In the genomic region with DNA sequence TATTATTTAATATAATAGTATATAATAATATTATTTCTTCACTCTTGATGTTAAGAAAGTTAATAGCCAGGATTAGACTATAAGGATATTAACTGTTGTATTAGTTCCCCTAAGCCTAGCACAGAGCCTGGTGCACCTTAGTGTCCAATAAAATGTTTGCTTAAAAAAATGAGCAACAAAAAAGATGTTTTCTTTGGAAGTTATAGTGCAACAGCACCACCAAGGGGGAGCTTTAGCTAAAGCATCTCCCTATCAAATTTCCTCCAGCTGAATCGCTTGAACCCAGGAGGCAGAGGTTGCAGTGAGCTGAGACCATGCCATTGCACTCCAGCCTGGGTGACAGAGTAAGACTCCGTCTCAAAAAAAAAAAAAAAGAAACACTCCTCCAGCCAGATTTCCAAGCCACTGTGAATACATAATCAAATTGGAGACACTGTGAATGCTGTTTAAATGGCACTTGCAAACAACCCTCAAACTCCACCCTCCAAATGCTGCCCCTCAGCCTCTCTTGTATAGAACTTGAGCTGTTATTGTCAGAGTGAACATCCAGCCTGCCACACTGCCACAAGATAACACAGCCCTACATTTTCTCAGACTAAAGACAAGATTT, we compare ENCODE assay signal across 8 cellular contexts.
A peak's percentile ranks its signal among the peaks of the same experiment; 100 is the strongest.
DNase-seq lines count a peak whose midpoint lies in the region; ATAC-seq and TF ChIP-seq lines count a peak whose summit lies in the region.

No MANE protein-coding gene starts in this region.

- no peaks in the 10 kb centered on the region for H3K27me3 Mint-ChIP-seq in WTC11 (ENCODE audit: low read depth)

- POLR2A ChIA-PET in WTC11 (lab: Charles Lee) = no interaction called here

- H3K27ac ChIP-seq in HL-60 (replicated peaks) = no peak overlapping the region

- H3K4me3 ChIP-seq in HL-60 (replicated peaks; ENCODE audit: insufficient read depth, low read length) = no peak overlapping the region

- CTCF ChIA-PET in WTC11 (lab: Charles Lee) = interaction anchor here (0.5 to 2.0 kb wide), 33 partner anchors 8 to 1007 kb away, joined by 3 to 11 read pairs (median 4); no protein-coding TSS in a partner anchor

- intact Hi-C loops in left colon (cut with DNase I, micrococcal nuclease) = no loop called here

- peak; percentile 4 for DNase-seq in Caki2 (ENCODE audit: low read depth)
- peak; percentile 8 to 42 for DNase-seq in HL-60 (ENCODE audit: low read depth in 1 of 2, low spot score in 1 of 2)
- DNase-seq in WTC11 (ENCODE audit: low spot score) = no peak
- no peak for DNase-seq in left colon
- no peak for DNase-seq in cortex of kidney (lab: John Stamatoyannopoulos, UW)
- no peak for DNase-seq in activated CD4-positive, CD25-positive, alpha-beta regulatory T cell treated with anti-CD3 and anti-CD28 coated beads, Interleukin-2, amount 50 U/mL, for 72 hours
- no peak for DNase-seq in hepatic stellate cell (ENCODE audit: low spot score)

- peaks cover 7% of the 10 kb centered on the region for H3K9me3 Mint-ChIP-seq in WTC11

- H3K27ac Mint-ChIP-seq in WTC11 = no peak overlapping the region

- H3K4me1 Mint-ChIP-seq in WTC11 = no peaks in the 10 kb centered on the region

- no peak overlapping the region for H3K4me3 Mint-ChIP-seq in WTC11

- in situ Hi-C loops in Caki2 (cut with HindIII; ENCODE audit: low pct_unique_long_range_greater_than_20kb, low sequenced_read_pairs) = no loop called here

- TF ChIP-seq CTCF in HL-60 (IDR thresholded peaks at IDR 0.05; ENCODE audit: insufficient read depth, low read length) (peak; percentile 26), WTC11 (IDR thresholded peaks at IDR 0.05) (peak; percentile 13; the same call in 1 of the 2 replicates)

- ATAC-seq in WTC11 (peak; percentile 44), left colon (peak; percentile 42), GM19455 (IDR thresholded peaks at IDR 0.05; ENCODE audit: unreplicated experiment) (no peak)

- no peaks in the 10 kb centered on the region for H3K27me3 ChIP-seq in HL-60 (ENCODE audit: insufficient read depth, poor library complexity, severe bottlenecking)

- peaks cover 12% of the 10 kb centered on the region for H3K36me3 Mint-ChIP-seq in WTC11

TF ChIP-seq in WTC11, 78 proteins besides CTCF, POLR2A, EP300 and RAD21:
- no peak for TF ChIP-seq KAT7 (CRISPR knock-in tag; IDR thresholded peaks at IDR 0.05; ENCODE audit: borderline replicate concordance)
- no peak for TF ChIP-seq FOXK1 (CRISPR knock-in tag; IDR thresholded peaks at IDR 0.05)
- TF ChIP-seq, protein P1, sequence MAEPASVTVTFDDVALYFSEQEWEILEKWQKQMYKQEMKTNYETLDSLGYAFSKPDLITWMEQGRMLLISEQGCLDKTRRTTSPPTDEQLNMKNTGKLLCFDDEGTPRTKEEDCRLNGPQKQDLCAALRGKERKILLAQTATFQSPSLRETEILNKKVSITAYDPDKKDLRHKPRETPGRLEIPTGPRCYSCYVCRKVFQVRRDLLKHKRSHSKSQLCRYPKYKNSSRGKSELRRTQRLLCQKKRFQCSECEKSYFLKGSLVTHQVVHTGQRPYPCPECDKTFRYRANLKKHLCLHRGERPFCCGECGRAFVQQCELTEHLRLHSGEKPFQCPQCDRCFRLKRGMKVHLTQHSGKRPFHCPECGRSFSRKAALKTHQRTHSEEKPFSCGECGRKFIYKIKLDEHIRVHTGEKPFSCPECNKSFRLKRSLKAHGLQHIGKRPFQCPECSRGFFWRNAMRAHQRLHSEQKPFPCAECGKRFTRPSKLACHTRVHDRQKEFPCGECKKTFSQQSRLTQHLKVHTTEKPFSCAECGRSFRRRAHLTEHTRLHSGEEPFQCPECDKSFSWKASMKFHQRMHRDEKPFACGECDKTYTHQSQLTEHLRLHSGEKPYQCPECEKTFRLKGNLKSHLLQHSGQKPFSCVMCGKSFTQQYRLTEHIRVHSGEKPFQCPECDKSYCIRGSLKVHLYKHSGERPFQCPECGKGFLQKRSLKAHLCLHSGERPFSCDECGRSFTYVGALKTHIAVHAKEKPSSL (CRISPR knock-in tag; conservative IDR thresholded peaks at IDR 0.05) = no peak
- TF ChIP-seq, protein P2, sequence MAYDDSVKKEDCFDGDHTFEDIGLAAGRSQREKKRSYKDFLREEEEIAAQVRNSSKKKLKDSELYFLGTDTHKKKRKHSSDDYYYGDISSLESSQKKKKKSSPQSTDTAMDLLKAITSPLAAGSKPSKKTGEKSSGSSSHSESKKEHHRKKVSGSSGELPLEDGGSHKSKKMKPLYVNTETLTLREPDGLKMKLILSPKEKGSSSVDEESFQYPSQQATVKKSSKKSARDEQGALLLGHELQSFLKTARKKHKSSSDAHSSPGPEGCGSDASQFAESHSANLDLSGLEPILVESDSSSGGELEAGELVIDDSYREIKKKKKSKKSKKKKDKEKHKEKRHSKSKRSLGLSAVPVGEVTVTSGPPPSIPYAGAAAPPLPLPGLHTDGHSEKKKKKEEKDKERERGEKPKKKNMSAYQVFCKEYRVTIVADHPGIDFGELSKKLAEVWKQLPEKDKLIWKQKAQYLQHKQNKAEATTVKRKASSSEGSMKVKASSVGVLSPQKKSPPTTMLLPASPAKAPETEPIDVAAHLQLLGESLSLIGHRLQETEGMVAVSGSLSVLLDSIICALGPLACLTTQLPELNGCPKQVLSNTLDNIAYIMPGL (CRISPR knock-in tag; IDR thresholded peaks at IDR 0.05) = no peak
TF ChIP-seq in WTC11: peak in this region for 0.

Comparison
In these comparisons a context has a peak if more than half of its experiments do, and no peak if none do; other contexts are left out.
1. DNase-seq: peak in Caki2 (single experiment) and HL-60 (2 of 2); none in WTC11 (single experiment), left colon (0 of 2), cortex of kidney (single experiment), activated CD4-positive, CD25-positive, alpha-beta regulatory T cell treated with anti-CD3 and anti-CD28 coated beads, Interleukin-2, amount 50 U/mL, for 72 hours (single experiment) and hepatic stellate cell (single experiment).